8 cellular contexts compared by ENCODE assay signal in genomic region chr12:52980773-52981423, GRCh38. TPM values are rescaled to one million over a fixed set of nuclear protein-coding genes. Genes with fewer than 3 reads are reported as not detected.
A peak's percentile ranks its signal among the peaks of the same experiment; 100 is the strongest.
DNase-seq lines count a peak whose midpoint lies in the region; ATAC-seq and TF ChIP-seq lines count a peak whose summit lies in the region.

No MANE protein-coding gene starts in this region.

- in situ Hi-C loops in KBM-7 (cut with MboI; ENCODE audit: low pct_unique_long_range_greater_than_20kb, low sequenced_read_pairs), result loop anchor here (10.0 to 25.0 kb wide), 2 partner anchors 96 to 594 kb away; partner anchors contain the start of gene KRT84

- H3K79me2 ChIP-seq in OCI-LY3 (ENCODE audit: low read length), result no peaks in the 10 kb centered on the region

- no peaks in the 10 kb centered on the region for H3K9me3 ChIP-seq in OCI-LY3 (ENCODE audit: insufficient read depth, low read length)

- H3K4me3 ChIP-seq in OCI-LY3 (ENCODE audit: low read length), result no peak overlapping the region

- no peak overlapping the region for H3K9ac ChIP-seq in OCI-LY3 (ENCODE audit: low read length)

- no peak overlapping the region for H3K27ac ChIP-seq in OCI-LY3 (ENCODE audit: low read length)

- H3K27me3 ChIP-seq in OCI-LY3 (ENCODE audit: low read depth, low read length), result peaks cover 24% of the 10 kb centered on the region; the same call in 1 of the 2 replicates

- H3K4me1 ChIP-seq in OCI-LY3 (ENCODE audit: low read length), result no peaks in the 10 kb centered on the region

- peak; percentile 62 for ATAC-seq in GM19395 (IDR thresholded peaks at IDR 0.05; ENCODE audit: unreplicated experiment)

- TF ChIP-seq CTCF in OCI-LY3 (IDR thresholded peaks at IDR 0.05; ENCODE audit: low read depth, low read length), result peak; percentile 99

- no peaks in the 10 kb centered on the region for H4K20me1 ChIP-seq in OCI-LY3 (ENCODE audit: insufficient read depth, low read length)

- DNase-seq in AG20443 (ENCODE audit: low spot score) (peak; percentile 89), KBM-7 (peak; percentile 94), epidermal melanocyte (ENCODE audit: insufficient read length, low spot score) (peak; percentile 84), mucosa of gallbladder (ENCODE audit: low spot score) (peak; percentile 94)
- DNase-seq in activated CD8-positive, alpha-beta memory T cell treated with anti-CD3 and anti-CD28 coated beads, Interleukin-2, amount 50 U/mL, for 1 hour (ENCODE audit: extremely low read depth), result peak; percentile 59
- peak; percentile 64 to 67 for DNase-seq in stimulated activated CD8-positive, alpha-beta memory T cell treated with anti-CD3 and anti-CD28 coated beads, Interleukin-4, amount 100 ng/mL, for 4 hours (ENCODE audit: low read depth in 2 of 2, low spot score in 1 of 2)

- H3K36me3 ChIP-seq in OCI-LY3 (replicated peaks; ENCODE audit: low read depth, low read length), result no peaks in the 10 kb centered on the region

- no peak overlapping the region for H3K4me2 ChIP-seq in OCI-LY3 (ENCODE audit: low read length)

- H2AFZ ChIP-seq in OCI-LY3 (ENCODE audit: low read depth, low read length), result no peak overlapping the region

RNA-seq across cellular contexts. Expression of gene EIF4B, which starts 25.4 kb away (rescaled TPM):
- total RNA-seq in mucosa of gallbladder, result 546 TPM

RNA-seq across cellular contexts. Expression of gene KRT18, which starts 32.0 kb away (rescaled TPM):
- total RNA-seq in mucosa of gallbladder, result 564 TPM
